Comparison of ENCODE assay signal across 1 cellular context in the genomic region with DNA sequence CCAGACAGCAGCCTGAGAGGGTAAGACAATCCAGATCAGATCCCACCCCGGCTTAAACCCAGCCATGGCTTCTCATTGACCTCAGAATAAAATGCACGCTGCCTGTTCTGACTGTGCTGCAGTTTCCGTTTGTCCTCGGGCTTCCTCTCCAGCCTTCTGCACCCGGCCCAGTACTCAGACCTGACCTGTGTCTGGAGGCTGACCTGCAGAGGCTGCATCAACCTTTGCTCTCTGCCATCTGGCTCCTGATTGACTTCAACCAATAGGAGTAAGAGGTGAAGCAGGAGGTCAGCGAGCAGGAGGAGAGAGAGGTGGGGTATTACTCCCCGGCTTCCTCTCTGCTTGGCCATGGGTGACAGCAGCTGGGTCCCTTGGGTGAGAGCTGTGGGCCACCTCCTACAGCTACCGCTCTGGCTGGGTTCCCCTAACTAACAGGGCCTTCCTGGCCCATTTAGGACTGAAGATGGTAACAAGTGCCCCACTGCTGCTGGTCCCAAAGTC.
TF ChIP-seq lines count a peak whose summit lies in the region.

No MANE protein-coding gene starts in this region.

TF ChIP-seq in K562, 482 proteins besides CTCF, POLR2A, EP300 and RAD21:
- TF ChIP-seq, protein P1, sequence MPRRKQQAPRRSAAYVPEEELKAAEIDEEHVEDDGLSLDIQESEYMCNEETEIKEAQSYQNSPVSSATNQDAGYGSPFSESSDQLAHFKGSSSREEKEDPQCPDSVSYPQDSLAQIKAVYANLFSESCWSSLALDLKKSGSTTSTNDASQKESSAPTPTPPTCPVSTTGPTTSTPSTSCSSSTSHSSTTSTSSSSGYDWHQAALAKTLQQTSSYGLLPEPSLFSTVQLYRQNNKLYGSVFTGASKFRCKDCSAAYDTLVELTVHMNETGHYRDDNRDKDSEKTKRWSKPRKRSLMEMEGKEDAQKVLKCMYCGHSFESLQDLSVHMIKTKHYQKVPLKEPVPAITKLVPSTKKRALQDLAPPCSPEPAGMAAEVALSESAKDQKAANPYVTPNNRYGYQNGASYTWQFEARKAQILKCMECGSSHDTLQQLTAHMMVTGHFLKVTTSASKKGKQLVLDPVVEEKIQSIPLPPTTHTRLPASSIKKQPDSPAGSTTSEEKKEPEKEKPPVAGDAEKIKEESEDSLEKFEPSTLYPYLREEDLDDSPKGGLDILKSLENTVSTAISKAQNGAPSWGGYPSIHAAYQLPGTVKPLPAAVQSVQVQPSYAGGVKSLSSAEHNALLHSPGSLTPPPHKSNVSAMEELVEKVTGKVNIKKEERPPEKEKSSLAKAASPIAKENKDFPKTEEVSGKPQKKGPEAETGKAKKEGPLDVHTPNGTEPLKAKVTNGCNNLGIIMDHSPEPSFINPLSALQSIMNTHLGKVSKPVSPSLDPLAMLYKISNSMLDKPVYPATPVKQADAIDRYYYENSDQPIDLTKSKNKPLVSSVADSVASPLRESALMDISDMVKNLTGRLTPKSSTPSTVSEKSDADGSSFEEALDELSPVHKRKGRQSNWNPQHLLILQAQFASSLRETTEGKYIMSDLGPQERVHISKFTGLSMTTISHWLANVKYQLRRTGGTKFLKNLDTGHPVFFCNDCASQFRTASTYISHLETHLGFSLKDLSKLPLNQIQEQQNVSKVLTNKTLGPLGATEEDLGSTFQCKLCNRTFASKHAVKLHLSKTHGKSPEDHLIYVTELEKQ (CRISPR knock-in tag; IDR thresholded peaks at IDR 0.05) = no peak
- no peak for TF ChIP-seq GABPA (tag; conservative IDR thresholded peaks at IDR 0.05; ENCODE audit: low read depth)
- TF ChIP-seq CBFA2T3 (IDR thresholded peaks at IDR 0.05) = 0 out of 2 replicates have a peak, but pooled peaks have one; percentile 15
- TF ChIP-seq, protein P2, sequence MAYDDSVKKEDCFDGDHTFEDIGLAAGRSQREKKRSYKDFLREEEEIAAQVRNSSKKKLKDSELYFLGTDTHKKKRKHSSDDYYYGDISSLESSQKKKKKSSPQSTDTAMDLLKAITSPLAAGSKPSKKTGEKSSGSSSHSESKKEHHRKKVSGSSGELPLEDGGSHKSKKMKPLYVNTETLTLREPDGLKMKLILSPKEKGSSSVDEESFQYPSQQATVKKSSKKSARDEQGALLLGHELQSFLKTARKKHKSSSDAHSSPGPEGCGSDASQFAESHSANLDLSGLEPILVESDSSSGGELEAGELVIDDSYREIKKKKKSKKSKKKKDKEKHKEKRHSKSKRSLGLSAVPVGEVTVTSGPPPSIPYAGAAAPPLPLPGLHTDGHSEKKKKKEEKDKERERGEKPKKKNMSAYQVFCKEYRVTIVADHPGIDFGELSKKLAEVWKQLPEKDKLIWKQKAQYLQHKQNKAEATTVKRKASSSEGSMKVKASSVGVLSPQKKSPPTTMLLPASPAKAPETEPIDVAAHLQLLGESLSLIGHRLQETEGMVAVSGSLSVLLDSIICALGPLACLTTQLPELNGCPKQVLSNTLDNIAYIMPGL (CRISPR knock-in tag; IDR thresholded peaks at IDR 0.05) = no peak
- TF ChIP-seq NUFIP1 (IDR thresholded peaks at IDR 0.05; ENCODE audit: partially characterized antibody) = no peak
